14 cellular contexts compared by ENCODE assay signal in the genomic region with DNA sequence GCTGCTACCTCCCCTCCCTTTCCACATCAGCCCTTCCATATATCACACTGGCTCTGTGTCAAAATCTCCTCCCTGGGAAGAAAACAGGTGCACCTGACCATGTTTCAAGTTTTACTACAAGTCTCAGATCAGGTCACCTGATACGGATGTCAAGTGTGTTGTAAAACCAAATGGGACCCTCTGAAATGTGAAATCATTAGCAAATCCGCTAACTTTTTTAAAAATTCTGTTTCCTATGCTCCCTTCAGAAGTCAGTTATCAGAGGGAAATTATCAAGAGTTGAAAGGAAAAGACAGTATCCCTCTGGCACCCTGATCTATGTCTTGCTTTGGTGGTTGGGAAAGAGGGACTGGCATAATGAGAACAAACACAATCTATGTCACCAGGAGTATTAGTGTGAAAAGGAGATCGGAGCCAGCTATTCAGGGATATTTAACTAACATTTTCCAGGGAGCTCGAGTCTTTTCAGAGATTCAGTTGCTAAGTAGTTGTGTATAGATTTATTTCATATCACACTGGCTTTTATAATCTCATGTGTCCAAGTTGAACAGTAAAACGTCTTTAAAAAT.
A peak's percentile ranks its signal among the peaks of the same experiment; 100 is the strongest.
DNase-seq lines count a peak whose midpoint lies in the region; ATAC-seq and TF ChIP-seq lines count a peak whose summit lies in the region.
"Had no signal": no experiment of that assay in that cellular context is flagged by ENCODE, and none has a peak within 500 bp of the region (broad histone marks: within the 10 kb centered on the region; RNA-seq: fewer than 3 reads in every experiment).

No MANE protein-coding gene starts in this region.

- no peaks in the 10 kb centered on the region for H3K4me1 Mint-ChIP-seq in T-cell
- H3K4me1 Mint-ChIP-seq: B cell had no signal

- no peak overlapping the region for H4K8ac ChIP-seq in neuronal stem cell (ENCODE audit: low read depth, low read length)

- no peak overlapping the region for H3K27ac Mint-ChIP-seq in T-cell
- H3K27ac Mint-ChIP-seq: B cell; CD4-positive, alpha-beta T cell had no signal

- H3K23ac ChIP-seq in neuronal stem cell (ENCODE audit: low read depth, low read length, poor library complexity): no peak overlapping the region

- peak overlapping the region; percentile 51 for H2AFZ ChIP-seq in neuronal stem cell (ENCODE audit: low read length)

- DNase-seq in HAP-1 (ENCODE audit: low spot score in 2 of 2) (peak; percentile 11 to 75), NCI-H1105 treated with DMSO at 0.1 percent for 48 hours (lab: John Stamatoyannopoulos, UW) (peak; percentile 48), NCI-H526 treated with DMSO at 0.1 percent for 48 hours (lab: John Stamatoyannopoulos, UW) (peak; percentile 6), neuronal stem cell (ENCODE audit: low spot score) (no peak), NCI-H187 treated with DMSO at 0.1 percent for 48 hours (lab: John Stamatoyannopoulos, UW) (no peak), T-cell (no peak), GM10248 (ENCODE audit: extremely low spot score) (no peak)
- DNase-seq: C1 segment of cervical spinal cord; Calu3; CD4-positive, alpha-beta T cell; DMS 273 treated with DMSO at 0.1 percent for 48 hours had no signal

- H2BK15ac ChIP-seq in neuronal stem cell (ENCODE audit: low read length): no peak overlapping the region

- ATAC-seq in HG03565 (IDR thresholded peaks at IDR 0.05; ENCODE audit: unreplicated experiment) (no peak), T-cell (replicated peaks in 1 of 4) (no peak)
- ATAC-seq: HCT116 had no signal

- POLR2A ChIA-PET in T-cell (lab: Charles Lee): no interaction called here
- POLR2A ChIA-PET in GM10248 (lab: Yijun Ruan, JAX): no interaction called here

- H3K18ac ChIP-seq in neuronal stem cell (ENCODE audit: low read length): no peak overlapping the region

- H3K4me3 Mint-ChIP-seq in T-cell: no peak overlapping the region
- H3K4me3 Mint-ChIP-seq: B cell; CD4-positive, alpha-beta T cell had no signal

- no peak overlapping the region for H3K9ac ChIP-seq in neuronal stem cell (ENCODE audit: low read depth, low read length, poor library complexity)

- WGBS in neuronal stem cell (ENCODE audit: extremely low coverage in 2 of 2, insufficient read length in 2 of 2, insufficient replicate concordance in 1 of 2), 2 donors: no CpG with 5 or more reads among the region's 5 CpGs

- H3K4me3 ChIP-seq in HAP-1 (no peak overlapping the region), neuronal stem cell (ENCODE audit: low read length in 2 of 2) (no peak overlapping the region)

- H2AK5ac ChIP-seq in neuronal stem cell (ENCODE audit: low read depth, low read length): no peak overlapping the region

- H4K91ac ChIP-seq in neuronal stem cell (ENCODE audit: low read depth, low read length, poor library complexity): no peak overlapping the region

- H2BK12ac ChIP-seq in neuronal stem cell (ENCODE audit: low read length): no peak overlapping the region

- H3K9me3 Mint-ChIP-seq in T-cell: peaks cover 34 to 45% (median 38%) of the 10 kb centered on the region in 3 donors

- no peak for TF ChIP-seq CTCF in GM10248 (IDR thresholded peaks at IDR 0.05; ENCODE audit: control extremely low read depth, extremely low read depth, low read depth, missing control alignments)

- H3K36me3 ChIP-seq in HAP-1 (replicated peaks) (0 out of 2 replicates have a peak, but pooled peaks cover 3% of the 10 kb centered on the region), neuronal stem cell (replicated peaks in 1 of 2; ENCODE audit: control insufficient read depth in 2 of 2, insufficient read depth in 2 of 2, low read length in 2 of 2) (no peaks in the 10 kb centered on the region)

- CTCF ChIA-PET in T-cell (lab: Charles Lee) (no interaction called here), GM10248 (lab: Yijun Ruan, JAX) (interaction anchor here (1.9 kb wide), 1 partner anchor 12 kb away, joined by 4 read pairs; no protein-coding TSS in a partner anchor)

- H3K4ac ChIP-seq in neuronal stem cell (ENCODE audit: low read length): no peak overlapping the region

- no peaks in the 10 kb centered on the region for H3K79me1 ChIP-seq in neuronal stem cell (ENCODE audit: low read depth, low read length)

- no peak overlapping the region for H2BK120ac ChIP-seq in neuronal stem cell (ENCODE audit: low read depth, low read length)

- peaks cover 21% of the 10 kb centered on the region for H3K4me1 ChIP-seq in HAP-1
- H3K4me1 ChIP-seq in neuronal stem cell (ENCODE audit: control insufficient read depth in 2 of 2, insufficient read depth in 1 of 2, low read depth in 1 of 2, low read length in 2 of 2): peaks cover 0 to 4% of the 10 kb centered on the region in 2 donors

- H3K9me3 ChIP-seq in HAP-1 (peaks cover 14% of the 10 kb centered on the region), neuronal stem cell (replicated peaks in 1 of 2; ENCODE audit: control insufficient read depth in 2 of 2, insufficient read depth in 1 of 2, low read depth in 1 of 2, low read length in 2 of 2) (no peaks in the 10 kb centered on the region)

- no peak overlapping the region for H3K27ac ChIP-seq in neuronal stem cell (replicated peaks; ENCODE audit: low read length)

- H3K4me2 ChIP-seq in neuronal stem cell (ENCODE audit: insufficient read depth, low read length, poor library complexity, severe bottlenecking): no peak overlapping the region

- in situ Hi-C loops in HAP-1 (cut with MboI; ENCODE audit: low sequenced_read_pairs): no loop called here

- H3K14ac ChIP-seq in neuronal stem cell (ENCODE audit: low read length): no peak overlapping the region

- H2BK5ac ChIP-seq in neuronal stem cell (ENCODE audit: low read length): no peak overlapping the region

- H3K36me3 Mint-ChIP-seq in T-cell: no peaks in the 10 kb centered on the region

- H3K27me3 Mint-ChIP-seq in T-cell: no peaks in the 10 kb centered on the region
- H3K27me3 Mint-ChIP-seq: B cell; CD4-positive, alpha-beta T cell had no signal

- H3K27me3 ChIP-seq in HAP-1 (ENCODE audit: low read depth): no peaks in the 10 kb centered on the region
- H3K27me3 ChIP-seq in neuronal stem cell (ENCODE audit: control insufficient read depth in 3 of 3, insufficient read depth in 3 of 3, low read depth in 1 of 3, low read length in 3 of 3): no peaks in the 10 kb centered on the region

Comparison
In these comparisons a context has a peak if more than half of its experiments do, and no peak if none do; other contexts are left out.
1. DNase-seq: peak in HAP-1 (2 of 2), NCI-H1105 treated with DMSO at 0.1 percent for 48 hours (single experiment) and NCI-H526 treated with DMSO at 0.1 percent for 48 hours (single experiment); none in neuronal stem cell (single experiment), NCI-H187 treated with DMSO at 0.1 percent for 48 hours (single experiment), T-cell (0 of 34) and GM10248 (single experiment).